In the genomic region with DNA sequence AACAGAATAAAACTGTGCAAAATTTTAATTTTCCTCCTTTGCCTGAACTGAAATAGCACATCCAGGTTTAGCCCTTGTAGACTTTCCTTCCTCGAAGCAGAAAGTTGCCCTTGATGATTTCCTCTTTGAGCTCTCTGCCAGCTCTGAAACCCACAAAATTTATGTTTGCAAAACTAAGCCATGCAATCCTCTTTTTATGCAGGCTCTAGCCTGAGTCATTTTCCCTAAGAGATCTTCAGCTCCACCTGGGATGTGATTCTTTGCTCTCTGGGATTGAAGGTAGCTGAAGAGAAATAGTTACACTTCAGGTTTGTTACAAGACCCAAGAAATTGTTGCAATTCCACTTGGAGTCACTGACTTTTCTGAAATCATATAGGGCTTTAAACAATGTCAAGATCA, we compare ENCODE assay signal across 9 cellular contexts. TPM values are rescaled to one million over a fixed set of nuclear protein-coding genes. Genes with fewer than 3 reads are reported as not detected.
DNase-seq lines count a peak whose midpoint lies in the region; ATAC-seq, FAIRE-seq and TF ChIP-seq lines count a peak whose summit lies in the region.
"Had no signal": no experiment of that assay in that cellular context is flagged by ENCODE, and none has a peak within 500 bp of the region (broad histone marks: within the 10 kb centered on the region; RNA-seq: fewer than 3 reads in every experiment).

No MANE protein-coding gene starts in this region.

- H3K4me3 ChIP-seq in A673 (ENCODE audit: low read depth, low read length, poor library complexity, severe bottlenecking) = peak overlapping the region; percentile 74
- H3K4me3 ChIP-seq in astrocyte (ENCODE audit: insufficient read depth, low read depth, low read length) = peak overlapping the region; percentile 61
- H3K4me3 ChIP-seq in mesenchymal stem cell (ENCODE audit: insufficient read depth in 1 of 2, low read depth in 1 of 2, low read length in 2 of 2) = peak overlapping the region in 1 of 2 experiments; percentile 80

- H3K4me1 ChIP-seq in A673 (ENCODE audit: insufficient read depth, low read length, poor library complexity, severe bottlenecking) = peaks cover 4% of the 10 kb centered on the region
- H3K4me1 ChIP-seq in astrocyte (ENCODE audit: insufficient read depth, low read length) = peaks cover 46% of the 10 kb centered on the region
- peaks cover 12% of the 10 kb centered on the region for H3K4me1 ChIP-seq in mesenchymal stem cell (ENCODE audit: control insufficient read depth, insufficient read depth, low read depth, low read length)

- H3K79me2 ChIP-seq in astrocyte (ENCODE audit: insufficient read depth, low read length) = peaks cover 35% of the 10 kb centered on the region

- no TSS peak for BruUV-seq in A673 (replicated peaks; lab: Mats Ljungman, UMichigan)

- H2BK120ac ChIP-seq in mesenchymal stem cell (ENCODE audit: low read depth, low read length) = no peak overlapping the region

- H3K4me2 ChIP-seq in astrocyte (ENCODE audit: low read length) = peak overlapping the region; percentile 93
- no peak overlapping the region for H3K4me2 ChIP-seq in mesenchymal stem cell (ENCODE audit: low read length, poor library complexity, severe bottlenecking)

- intact Hi-C loops in A673 (cut with micrococcal nuclease; ENCODE audit: unreplicated experiment) = no loop called here

- DNase-seq in A673 (ENCODE audit: low spot score) (no peak), HFFc6 (no peak), astrocyte (ENCODE audit: low read depth) (peak; percentile 54), mesenchymal stem cell (peak; percentile 70), activated gamma-delta T cell treated with Interleukin-2 at 50 U/mL for 16 hours (no peak)

- FAIRE-seq in astrocyte (lab: Jason Lieb, UNC) = peak; percentile 54
- FAIRE-seq: colon had no signal

- H2AFZ ChIP-seq in astrocyte (ENCODE audit: low read depth, low read length) = no peak overlapping the region
- H2AFZ ChIP-seq in mesenchymal stem cell (ENCODE audit: low read depth, low read length) = no peak overlapping the region

- H3K23ac ChIP-seq in mesenchymal stem cell (ENCODE audit: low read length in 2 of 2) = no peak overlapping the region

- H3K14ac ChIP-seq in mesenchymal stem cell (ENCODE audit: low read length in 2 of 2) = no peak overlapping the region

- no peak overlapping the region for H2AK5ac ChIP-seq in mesenchymal stem cell (ENCODE audit: low read length, severe bottlenecking)

- peaks cover 3% of the 10 kb centered on the region for H3K79me1 ChIP-seq in mesenchymal stem cell (replicated peaks; ENCODE audit: low read length, poor library complexity, severe bottlenecking)

- H3K36me3 ChIP-seq in A673 (ENCODE audit: insufficient read depth, low read length, poor library complexity, severe bottlenecking) (no peaks in the 10 kb centered on the region), astrocyte (ENCODE audit: insufficient read depth, low read length) (peaks cover 3% of the 10 kb centered on the region), mesenchymal stem cell (ENCODE audit: control insufficient read depth in 1 of 2, insufficient read depth in 2 of 2, low read depth in 1 of 2, low read length in 2 of 2) (peaks cover 0 to 2% of the 10 kb centered on the region in 2 experiments)

- 0% methylated on average over 1 of the region's 1 CpG for WGBS in mesenchymal stem cell

- no peak for TF ChIP-seq CTCF in A673 (conservative IDR thresholded peaks at IDR 0.05; ENCODE audit: low read depth, low read length)
- TF ChIP-seq CTCF in HFFc6 (IDR thresholded peaks at IDR 0.05) = no peak
- no peak for TF ChIP-seq CTCF in astrocyte (IDR thresholded peaks at IDR 0.05; ENCODE audit: insufficient read depth, low read depth, low read length)

- POLR2A ChIA-PET in A673 (lab: Charles Lee; ENCODE audit: low non-redundant PET) = interaction anchor here (0.6 kb wide), 1 partner anchor 190 kb away, joined by 3 read pairs; no protein-coding TSS in a partner anchor

- H2BK15ac ChIP-seq in mesenchymal stem cell (ENCODE audit: low read depth, poor library complexity, severe bottlenecking) = no peak overlapping the region

- H3K9ac ChIP-seq in astrocyte (ENCODE audit: low read length) (peak overlapping the region; percentile 86), mesenchymal stem cell (ENCODE audit: low read length) (no peak overlapping the region)

- H4K8ac ChIP-seq in mesenchymal stem cell (ENCODE audit: low read length) = no peak overlapping the region

- H3K27me3 Mint-ChIP-seq in HFFc6 (ENCODE audit: insufficient read depth) (peaks cover 2% of the 10 kb centered on the region; the same call in 1 of the 2 replicates), astrocyte (ENCODE audit: low read depth, unreplicated experiment) (no peaks in the 10 kb centered on the region)

- no peaks in the 10 kb centered on the region for H3K9me3 ChIP-seq in A673 (ENCODE audit: low read depth, low read length, poor library complexity, severe bottlenecking)
- no peaks in the 10 kb centered on the region for H3K9me3 ChIP-seq in astrocyte (ENCODE audit: insufficient read depth, low read depth, low read length)
- no peaks in the 10 kb centered on the region for H3K9me3 ChIP-seq in mesenchymal stem cell (ENCODE audit: control insufficient read depth, low read length)

- no peak overlapping the region for H3K27ac ChIP-seq in A673 (ENCODE audit: low read depth, low read length, poor library complexity, severe bottlenecking)
- peak overlapping the region; percentile 81 for H3K27ac ChIP-seq in astrocyte (ENCODE audit: low read depth, low read length)
- no peak overlapping the region for H3K27ac ChIP-seq in mesenchymal stem cell (ENCODE audit: low read length, poor library complexity, severe bottlenecking)

- H3K4ac ChIP-seq in mesenchymal stem cell (ENCODE audit: low read depth in 1 of 2, low read length in 2 of 2) = no peak overlapping the region

- no peaks in the 10 kb centered on the region for H3K27me3 ChIP-seq in A673 (replicated peaks; ENCODE audit: insufficient read depth, low read depth, low read length, poor library complexity)
- H3K27me3 ChIP-seq in astrocyte (ENCODE audit: insufficient read depth, low read length) = no peaks in the 10 kb centered on the region
- H3K27me3 ChIP-seq in mesenchymal stem cell (ENCODE audit: control insufficient read depth in 1 of 2, insufficient read depth in 1 of 2, low read length in 2 of 2) = no peaks in the 10 kb centered on the region

- H4K20me1 ChIP-seq in astrocyte (ENCODE audit: insufficient read depth, low read length) = peaks cover 31% of the 10 kb centered on the region

- H3K36me3 Mint-ChIP-seq in HFFc6 (ENCODE audit: low read depth) (peaks cover 31% of the 10 kb centered on the region), astrocyte (ENCODE audit: low read depth, unreplicated experiment) (peaks cover 7% of the 10 kb centered on the region)

- H3K9me3 Mint-ChIP-seq in HFFc6 = peaks cover 8% of the 10 kb centered on the region
- H3K9me3 Mint-ChIP-seq in astrocyte (ENCODE audit: unreplicated experiment) = no peaks in the 10 kb centered on the region

- H3K27ac Mint-ChIP-seq in HFFc6 (peak overlapping the region; percentile 97), astrocyte (ENCODE audit: unreplicated experiment) (peak overlapping the region; percentile 93)

- CTCF ChIA-PET in A673 (lab: Charles Lee) = interaction anchor here (1.1 kb wide), 1 partner anchor 261 kb away, joined by 3 read pairs; no protein-coding TSS in a partner anchor

- H2BK5ac ChIP-seq in mesenchymal stem cell (ENCODE audit: low read depth, low read length, poor library complexity, severe bottlenecking) = no peak overlapping the region

- no peak overlapping the region for H2BK12ac ChIP-seq in mesenchymal stem cell (ENCODE audit: low read length in 2 of 2)

- H3K18ac ChIP-seq in mesenchymal stem cell (ENCODE audit: low read depth in 1 of 2, low read length in 2 of 2) = peak overlapping the region in 1 of 2 experiments; percentile 28

- H3K4me1 Mint-ChIP-seq in HFFc6 (ENCODE audit: low read depth) (peaks cover 76% of the 10 kb centered on the region), astrocyte (ENCODE audit: low read depth, unreplicated experiment) (peaks cover 42% of the 10 kb centered on the region)

- H3K4me3 Mint-ChIP-seq in HFFc6 (peak overlapping the region; percentile 94), astrocyte (ENCODE audit: unreplicated experiment) (peak overlapping the region; percentile 91)

- no peak for ATAC-seq in HG03460 (IDR thresholded peaks at IDR 0.05; ENCODE audit: unreplicated experiment)
- ATAC-seq in GM21619 (IDR thresholded peaks at IDR 0.05; ENCODE audit: unreplicated experiment) = no peak
- no peak for ATAC-seq in GM21786 (IDR thresholded peaks at IDR 0.05; ENCODE audit: unreplicated experiment)

- H4K91ac ChIP-seq in mesenchymal stem cell (ENCODE audit: low read length) = no peak overlapping the region

RNA-seq across cellular contexts. Expression of gene F3, which starts 1.4 kb away (rescaled TPM):
- 5.6 and 6.5 TPM in 2 replicates for total RNA-seq in A673 (2021)
- 100 to 1,000 TPM; 150 to 457 (median 176) TPM for total RNA-seq in HFFc6 (2021; fragmentation: NEBNext Ultra II Directional; extraction: Animal tissue kit (Norgen Biotek cat#: 25700))
- 36.1 and 55.7 TPM in 2 replicates for total RNA-seq in astrocyte
- 511 TPM for polyA plus RNA-seq in mesenchymal stem cell (2013, experiment 1 of 2)
- polyA plus RNA-seq in mesenchymal stem cell (2013, experiment 2 of 2) = 536 TPM

Comparison
In these comparisons a context has a peak if more than half of its experiments do, and no peak if none do; other contexts are left out.
1. DNase-seq: peak in astrocyte (single experiment) and mesenchymal stem cell (single experiment); none in A673 (single experiment), HFFc6 (single experiment) and activated gamma-delta T cell treated with Interleukin-2 at 50 U/mL for 16 hours (single experiment).